ENCODE assay signal across 8 cellular contexts in genomic region chr11:66639066-66639813, GRCh38. TPM values are rescaled to one million over a fixed set of nuclear protein-coding genes. Genes with fewer than 3 reads are reported as not detected.
A peak's percentile ranks its signal among the peaks of the same experiment; 100 is the strongest.
DNase-seq lines count a peak whose midpoint lies in the region; TF ChIP-seq lines count a peak whose summit lies in the region.

No MANE protein-coding gene starts in this region.

- peak overlapping the region; percentile 77 to 89 for H3K4ac ChIP-seq in mesenchymal stem cell (ENCODE audit: low read depth in 1 of 2, low read length in 2 of 2)

- H3K36me3 ChIP-seq in mesenchymal stem cell (ENCODE audit: control insufficient read depth in 1 of 2, insufficient read depth in 2 of 2, low read depth in 1 of 2, low read length in 2 of 2) (peaks cover 25 to 54% of the 10 kb centered on the region in 2 experiments), transverse colon (peaks cover 0 to 27% (median 13%) of the 10 kb centered on the region in 4 donors)

- 19% methylated on average over 25 of the region's 27 CpGs for WGBS in mesenchymal stem cell
- 2 to 6% methylated on average over 11 to 27 of the region's 27 CpGs for WGBS in transverse colon (ENCODE audit: low coverage in 1 of 2), 2 donors

- H4K8ac ChIP-seq in mesenchymal stem cell (ENCODE audit: low read length) = peak overlapping the region; percentile 94

- peak overlapping the region; percentile 44 to 92 for H3K18ac ChIP-seq in mesenchymal stem cell (ENCODE audit: low read depth in 1 of 2, low read length in 2 of 2)

- H3K4me1 ChIP-seq in mesenchymal stem cell (ENCODE audit: control insufficient read depth, insufficient read depth, low read depth, low read length) = peaks cover 16% of the 10 kb centered on the region
- H3K4me1 ChIP-seq in transverse colon = peaks cover 26 to 66% (median 53%) of the 10 kb centered on the region in 4 donors

- H3K14ac ChIP-seq in mesenchymal stem cell (ENCODE audit: low read length in 2 of 2) = no peak overlapping the region

- in situ Hi-C loops in transverse colon (cut with MboI; ENCODE audit: low pct_ligation_motif_present in 1 of 4, low pct_unique_long_range_greater_than_20kb in 1 of 4, low sequenced_read_pairs in 3 of 4) = no loop called here

- CTCF ChIA-PET in RWPE1 (lab: Yijun Ruan, JAX) = interaction anchor here (0.6 to 0.7 kb wide), 4 partner anchors 9 to 276 kb away, joined by 3 to 6 read pairs (median 3); no protein-coding TSS in a partner anchor

- H2BK120ac ChIP-seq in mesenchymal stem cell (ENCODE audit: low read depth, low read length) = peak overlapping the region; percentile 73

- TF ChIP-seq CTCF in RWPE1 (conservative IDR thresholded peaks at IDR 0.05; ENCODE audit: low read depth) (no peak), transverse colon (IDR thresholded peaks at IDR 0.05) (peak in 2 of 5 experiments; percentile 9 to 15)

- no peak overlapping the region for H2BK15ac ChIP-seq in mesenchymal stem cell (ENCODE audit: low read depth, poor library complexity, severe bottlenecking)

- no peak for TF ChIP-seq EP300 in transverse colon (IDR thresholded peaks at IDR 0.05; ENCODE audit: low read depth)

- no peak overlapping the region for H2AFZ ChIP-seq in mesenchymal stem cell (ENCODE audit: low read depth, low read length)

- H3K4me3 ChIP-seq in mesenchymal stem cell (ENCODE audit: insufficient read depth in 1 of 2, low read depth in 1 of 2, low read length in 2 of 2) (peak overlapping the region; percentile 79 to 91), transverse colon (peak overlapping the region; percentile 56 to 88 (median 64))

- no peaks in the 10 kb centered on the region for H3K9me3 ChIP-seq in mesenchymal stem cell (ENCODE audit: control insufficient read depth, low read length)
- no peaks in the 10 kb centered on the region for H3K9me3 ChIP-seq in transverse colon

- H3K27ac ChIP-seq in RWPE1 (peak overlapping the region; percentile 88), mesenchymal stem cell (ENCODE audit: low read length, poor library complexity, severe bottlenecking) (peak overlapping the region; percentile 96), transverse colon (peak overlapping the region; percentile 90 to 94 (median 92))

- no peak overlapping the region for H2BK12ac ChIP-seq in mesenchymal stem cell (ENCODE audit: low read length in 2 of 2)

- H3K79me1 ChIP-seq in mesenchymal stem cell (replicated peaks; ENCODE audit: low read length, poor library complexity, severe bottlenecking) = no peaks in the 10 kb centered on the region

- no peaks in the 10 kb centered on the region for H3K27me3 ChIP-seq in mesenchymal stem cell (ENCODE audit: control insufficient read depth in 1 of 2, insufficient read depth in 1 of 2, low read length in 2 of 2)
- no peaks in the 10 kb centered on the region for H3K27me3 ChIP-seq in transverse colon

- intact Hi-C loops in transverse colon (cut with DNase I; ENCODE audit: low total_unique reads) = loop anchor here (10.0 kb wide), 1 partner anchor 636 kb away; no protein-coding TSS in a partner anchor

- H3K9ac ChIP-seq in mesenchymal stem cell (ENCODE audit: low read length) = peak overlapping the region; percentile 94

- peak overlapping the region; percentile 23 for H2AK5ac ChIP-seq in mesenchymal stem cell (ENCODE audit: low read length, severe bottlenecking)

- peak overlapping the region in 1 of 2 experiments; percentile 81 for H3K23ac ChIP-seq in mesenchymal stem cell (ENCODE audit: low read length in 2 of 2)

- peak overlapping the region; percentile 80 for H4K91ac ChIP-seq in mesenchymal stem cell (ENCODE audit: low read length)

- POLR2A ChIA-PET in RWPE1 (lab: Yijun Ruan, JAX; ENCODE audit: low non-redundant PET) = interaction anchor here (0.7 to 2.4 kb wide), 2 partner anchors 23 to 86 kb away, joined by 6 to 16 read pairs; partner anchors contain the start of gene RBM14

- no peak overlapping the region for H2BK5ac ChIP-seq in mesenchymal stem cell (ENCODE audit: low read depth, low read length, poor library complexity, severe bottlenecking)

- TF ChIP-seq POLR2A in transverse colon (IDR thresholded peaks at IDR 0.05) = no peak

- peak in 2 of 3 experiments; percentile 12 to 25 for DNase-seq in stimulated activated CD4-positive, alpha-beta T cell treated with anti-CD3 and anti-CD28 coated beads, TNF-alpha, amount 100 ng/mL, for 4 hours (ENCODE audit: low read depth in 3 of 3)
- DNase-seq in stimulated activated CD4-positive, alpha-beta T cell treated with anti-CD3 and anti-CD28 coated beads, Interleukin-1b, Interleukin-23, amount 100 ng/mL, for 48 hours = no peak
- DNase-seq in RWPE1 (ENCODE audit: low spot score) (no peak), dedifferentiated amniotic fluid mesenchymal stem cell (ENCODE audit: extremely low spot score) (peak; percentile 41), mesenchymal stem cell (peak; percentile 73), transverse colon (peak; percentile 20), cortex of kidney (lab: John Stamatoyannopoulos, UW) (no peak), hippocampal formation (lab: John Stamatoyannopoulos, UW) (no peak)

- H3K4me2 ChIP-seq in mesenchymal stem cell (ENCODE audit: low read length, poor library complexity, severe bottlenecking) = peak overlapping the region; percentile 72

RNA-seq across cellular contexts. Expression of gene RBM4, which starts 0.7 kb away (rescaled TPM):
- polyA plus RNA-seq in mesenchymal stem cell (2013, experiment 1 of 2) = 94.6 TPM
- polyA plus RNA-seq in mesenchymal stem cell (2013, experiment 2 of 2) = 98.2 TPM
- 100 to 1,000 TPM in 1 of 4 donors, 10 to 100 TPM in 3; 66.5 to 193 (median 68.8) TPM for total RNA-seq in transverse colon

RNA-seq across cellular contexts. Expression of gene RBM14, which starts 22.8 kb away (rescaled TPM):
- 28.0 TPM for polyA plus RNA-seq in mesenchymal stem cell (2013, experiment 1 of 2)
- 26.7 TPM for polyA plus RNA-seq in mesenchymal stem cell (2013, experiment 2 of 2)
- 10 to 100 TPM; 13.8 to 70.1 (median 47.0) TPM for total RNA-seq in transverse colon

RNA-seq across cellular contexts. Expression of gene RBM4B, which starts 38.4 kb away (rescaled TPM):
- 20.3 TPM for polyA plus RNA-seq in mesenchymal stem cell (2013, experiment 1 of 2)
- 19.6 TPM for polyA plus RNA-seq in mesenchymal stem cell (2013, experiment 2 of 2)
- total RNA-seq in transverse colon = 10 to 100 TPM; 14.2 to 22.1 (median 15.5) TPM

RNA-seq across cellular contexts. Expression of gene CCS, which starts 46.3 kb away (rescaled TPM):
- 49.7 TPM for polyA plus RNA-seq in mesenchymal stem cell (2013, experiment 1 of 2)
- 48.2 TPM for polyA plus RNA-seq in mesenchymal stem cell (2013, experiment 2 of 2)
- 10 to 100 TPM; 37.4 to 82.0 (median 49.5) TPM for total RNA-seq in transverse colon

RNA-seq across cellular contexts. Expression of gene CCDC87, which starts 46.4 kb away (rescaled TPM):
- 0.15 TPM for polyA plus RNA-seq in mesenchymal stem cell (2013, experiment 1 of 2)
- polyA plus RNA-seq in mesenchymal stem cell (2013, experiment 2 of 2) = 0.23 TPM
- total RNA-seq in transverse colon = under 1 TPM in 2 of 4 donors, not detected in 2; 0.32 to 0.96 TPM

Comparison
In these comparisons a context has a peak if more than half of its experiments do, and no peak if none do; other contexts are left out.
1. DNase-seq: peak in stimulated activated CD4-positive, alpha-beta T cell treated with anti-CD3 and anti-CD28 coated beads, TNF-alpha, amount 100 ng/mL, for 4 hours (2 of 3), dedifferentiated amniotic fluid mesenchymal stem cell (single experiment), mesenchymal stem cell (single experiment) and transverse colon (single experiment); none in stimulated activated CD4-positive, alpha-beta T cell treated with anti-CD3 and anti-CD28 coated beads, Interleukin-1b, Interleukin-23, amount 100 ng/mL, for 48 hours (single experiment), RWPE1 (single experiment), cortex of kidney (single experiment) and hippocampal formation (0 of 2).
2. Peak in every context shown above with its lines, with median percentiles within 50 percentile points of each other: H3K27ac ChIP-seq.